Comparison of ENCODE assay signal across 19 cellular contexts in the genomic region with DNA sequence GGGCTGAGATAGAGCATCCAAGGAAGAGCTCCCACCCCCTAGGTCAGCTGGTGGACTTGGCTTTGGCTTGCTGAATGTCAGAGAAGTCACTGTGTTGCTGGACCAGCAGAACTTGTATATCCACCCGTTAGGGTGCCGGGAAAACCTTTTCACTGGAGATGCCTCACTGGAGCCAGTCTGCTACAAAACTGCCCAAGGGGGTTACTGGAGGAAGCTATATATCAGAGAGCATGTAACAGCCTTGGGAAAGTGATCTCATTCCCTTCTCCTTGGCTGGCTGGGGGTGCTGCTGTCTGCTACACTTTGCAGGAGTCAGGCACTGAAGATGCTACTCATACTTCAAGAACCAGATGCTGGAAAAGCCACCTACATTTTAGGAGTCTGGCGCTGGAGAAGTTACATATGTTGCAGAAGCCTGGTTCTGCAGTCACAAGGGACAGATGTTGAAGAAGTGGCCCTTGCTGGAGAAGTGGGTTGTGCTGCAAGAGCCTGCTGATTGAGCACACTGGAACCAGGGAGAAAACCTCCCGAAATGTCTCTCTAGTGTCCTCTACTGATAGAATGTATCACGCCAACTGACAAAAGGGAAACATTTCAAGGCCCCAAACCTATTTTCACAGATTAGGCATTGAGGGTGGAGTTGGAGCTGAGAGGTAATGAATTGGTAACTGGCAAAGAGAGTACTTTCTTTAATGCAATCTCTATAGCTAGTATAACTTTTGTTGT.
A peak's percentile ranks its signal among the peaks of the same experiment; 100 is the strongest.
DNase-seq lines count a peak whose midpoint lies in the region; ATAC-seq and TF ChIP-seq lines count a peak whose summit lies in the region.
"Had no signal": no experiment of that assay in that cellular context is flagged by ENCODE, and none has a peak within 500 bp of the region (broad histone marks: within the 10 kb centered on the region; RNA-seq: fewer than 3 reads in every experiment).

No MANE protein-coding gene starts in this region.

- H3K27me3 Mint-ChIP-seq in GM23338 (ENCODE audit: insufficient read depth, low read depth, poor library complexity) (no peaks in the 10 kb centered on the region), endodermal cell (ENCODE audit: insufficient read depth) (no peaks in the 10 kb centered on the region)
- H3K27me3 Mint-ChIP-seq: activated B cell treated with CpG ODN at 0.5 μM for 24 hours had no signal

- H3K27ac ChIP-seq in GM23338 (ENCODE audit: low read depth): no peak overlapping the region
- H3K27ac ChIP-seq in endodermal cell (ENCODE audit: low read depth, low read length): no peak overlapping the region
- H3K27ac ChIP-seq in SJCRH30: no peak overlapping the region
- H3K27ac ChIP-seq: prostate gland, thoracic aorta had no signal

- H3K9me3 ChIP-seq in endodermal cell (ENCODE audit: control insufficient read depth, low read length) (peaks cover 31% of the 10 kb centered on the region), skeletal muscle satellite cell (replicated peaks; ENCODE audit: low read length) (no peaks in the 10 kb centered on the region), SJCRH30 (replicated peaks) (no peaks in the 10 kb centered on the region)
- H3K9me3 ChIP-seq: prostate gland, thoracic aorta had no signal

- DNase-seq in GM23338 (ENCODE audit: low spot score): peak; percentile 52
- DNase-seq in NCI-H524 treated with DMSO at 0.1 percent for 48 hours (lab: John Stamatoyannopoulos, UW): peak; percentile 57
- no peak for DNase-seq in endodermal cell
- no peak for DNase-seq in SJCRH30
- no peak for DNase-seq in HT-29 (ENCODE audit: low spot score)
- DNase-seq: activated B cell treated with CpG ODN at 0.5 μM for 24 hours; C1 segment of cervical spinal cord; kidney glomerular epithelial cell; NCI-H2029; NCI-H748 treated with DMSO at 0.1 percent for 48 hours; stimulated activated CD4-positive, alpha-beta T cell treated with anti-CD3 and anti-CD28 coated beads, Interleukin-4, amount 100 ng/mL, for 4 hours had no signal

- H3K4me2 ChIP-seq in GM23338: no peak overlapping the region
- peak overlapping the region; percentile 46 for H3K4me2 ChIP-seq in skeletal muscle satellite cell (ENCODE audit: low read length)
- H3K4me2 ChIP-seq: smooth muscle cell had no signal

- ATAC-seq in GM23338: peak; percentile 59; the same call in 2 of the 3 replicates
- ATAC-seq in HG02870 (IDR thresholded peaks at IDR 0.05; ENCODE audit: unreplicated experiment): no peak

- H3F3A ChIP-seq in GM23338 (replicated peaks; ENCODE audit: low read depth): no peaks in the 10 kb centered on the region

- H3K27ac Mint-ChIP-seq in GM23338: no peak overlapping the region
- no peak overlapping the region for H3K27ac Mint-ChIP-seq in endodermal cell
- H3K27ac Mint-ChIP-seq: activated B cell treated with CpG ODN at 0.5 μM for 24 hours; activated T-helper 2 cell treated with anti-CD3 and anti-CD28 coated beads, Interferon-gamma antibody, Interleukin-2, Interleukin-4, amounts not matched to agents 10 μg/mL and 5 μg/mL and 100 μg/mL, durations not matched to agents 14 hours and 24 hours and 36 hours; mesothelial cell of epicardium; T-helper 1 cell treated with Interleukin-12 subunit alpha and Interleukin-12 subunit beta and Interleukin-4 antibody, amounts not matched to agents 30 μg/mL and 1 μg/mL, for 36 hours had no signal

- H3K36me3 ChIP-seq in GM23338 (ENCODE audit: insufficient read depth) (no peaks in the 10 kb centered on the region), endodermal cell (ENCODE audit: control insufficient read depth, insufficient read depth, low read length) (no peaks in the 10 kb centered on the region), skeletal muscle satellite cell (ENCODE audit: insufficient read depth, low read length) (no peaks in the 10 kb centered on the region), SJCRH30 (no peaks in the 10 kb centered on the region)
- H3K36me3 ChIP-seq: prostate gland, thoracic aorta had no signal

- no peaks in the 10 kb centered on the region for H3K79me2 ChIP-seq in GM23338 (replicated peaks; ENCODE audit: insufficient read depth)

- H3K9me2 ChIP-seq in GM23338 (ENCODE audit: insufficient read depth): no peaks in the 10 kb centered on the region

- peaks cover 7% of the 10 kb centered on the region; the same call in 2 of the 3 replicates for H3K9me3 Mint-ChIP-seq in GM23338
- H3K9me3 Mint-ChIP-seq in endodermal cell: peaks cover 17% of the 10 kb centered on the region
- H3K9me3 Mint-ChIP-seq: activated B cell treated with CpG ODN at 0.5 μM for 24 hours; activated T-helper 2 cell treated with anti-CD3 and anti-CD28 coated beads, Interferon-gamma antibody, Interleukin-2, Interleukin-4, amounts not matched to agents 10 μg/mL and 5 μg/mL and 100 μg/mL, durations not matched to agents 14 hours and 24 hours and 36 hours had no signal

- H4K20me1 ChIP-seq in GM23338 (replicated peaks; ENCODE audit: insufficient read depth): no peaks in the 10 kb centered on the region

- H3K4me3 Mint-ChIP-seq in GM23338: no peak overlapping the region
- no peak overlapping the region for H3K4me3 Mint-ChIP-seq in endodermal cell
- H3K4me3 Mint-ChIP-seq: activated B cell treated with CpG ODN at 0.5 μM for 24 hours; mesothelial cell of epicardium; T-helper 1 cell treated with Interleukin-12 subunit alpha and Interleukin-12 subunit beta and Interleukin-4 antibody, amounts not matched to agents 30 μg/mL and 1 μg/mL, for 36 hours had no signal

- 0 out of 2 replicates have a peak overlapping the region, but pooled peaks have one; percentile 33 for H2AFZ ChIP-seq in GM23338

- no peak overlapping the region for H3K9ac ChIP-seq in endodermal cell (ENCODE audit: extremely low read depth, low read length, poor library complexity, severe bottlenecking)
- H3K9ac ChIP-seq in skeletal muscle satellite cell (ENCODE audit: low read depth, low read length): no peak overlapping the region

- H3K36me3 Mint-ChIP-seq in GM23338 (ENCODE audit: low read depth) (peaks cover 6% of the 10 kb centered on the region; the same call in 2 of the 3 replicates), endodermal cell (ENCODE audit: low read depth) (no peaks in the 10 kb centered on the region)
- H3K36me3 Mint-ChIP-seq: mesothelial cell of epicardium had no signal

- H3K27me3 ChIP-seq in GM23338 (ENCODE audit: insufficient read depth) (no peaks in the 10 kb centered on the region), endodermal cell (ENCODE audit: control insufficient read depth, insufficient read depth, low read length, poor library complexity, severe bottlenecking) (no peaks in the 10 kb centered on the region), skeletal muscle satellite cell (ENCODE audit: control insufficient read depth, insufficient read depth, low read length) (peaks cover 4% of the 10 kb centered on the region), SJCRH30 (no peaks in the 10 kb centered on the region)

- peak; percentile 38 to 63 for TF ChIP-seq CTCF in GM23338 (conservative IDR thresholded peaks at IDR 0.05; ENCODE audit: low read depth in 2 of 2)
- peak; percentile 64 for TF ChIP-seq CTCF in endodermal cell (conservative IDR thresholded peaks at IDR 0.05)

- H3K4me1 Mint-ChIP-seq in GM23338 (peaks cover under 1% of the 10 kb centered on the region; the same call in 1 of the 3 replicates), endodermal cell (peaks cover 1% of the 10 kb centered on the region)
- H3K4me1 Mint-ChIP-seq: activated B cell treated with CpG ODN at 0.5 μM for 24 hours had no signal

- 88 to 90% methylated on average over 3 to 5 of the region's 5 CpGs for WGBS in endodermal cell (ENCODE audit: insufficient coverage in 1 of 2, insufficient read length in 1 of 2), 2 experiments

- H3K4me3 ChIP-seq in GM23338: no peak overlapping the region
- H3K4me3 ChIP-seq in endodermal cell (ENCODE audit: low read length): no peak overlapping the region
- H3K4me3 ChIP-seq in skeletal muscle satellite cell (ENCODE audit: low read length): no peak overlapping the region
- no peak overlapping the region for H3K4me3 ChIP-seq in SJCRH30
- H3K4me3 ChIP-seq: prostate gland, smooth muscle cell, thoracic aorta had no signal

- H3K4me1 ChIP-seq in GM23338 (ENCODE audit: insufficient read depth) (no peaks in the 10 kb centered on the region), endodermal cell (ENCODE audit: control insufficient read depth, insufficient read depth, low read length) (no peaks in the 10 kb centered on the region), skeletal muscle satellite cell (ENCODE audit: control insufficient read depth, insufficient read depth, low read length) (peaks cover 12% of the 10 kb centered on the region), SJCRH30 (no peaks in the 10 kb centered on the region)
- H3K4me1 ChIP-seq: prostate gland had no signal

Comparison
In these comparisons a context has a peak if more than half of its experiments do, and no peak if none do; other contexts are left out.
1. DNase-seq: peak in GM23338 (single experiment) and NCI-H524 treated with DMSO at 0.1 percent for 48 hours (single experiment); none in endodermal cell (single experiment), SJCRH30 (0 of 2) and HT-29 (single experiment).